Comparison of ENCODE assay signal across 9 cellular contexts in the genomic region with DNA sequence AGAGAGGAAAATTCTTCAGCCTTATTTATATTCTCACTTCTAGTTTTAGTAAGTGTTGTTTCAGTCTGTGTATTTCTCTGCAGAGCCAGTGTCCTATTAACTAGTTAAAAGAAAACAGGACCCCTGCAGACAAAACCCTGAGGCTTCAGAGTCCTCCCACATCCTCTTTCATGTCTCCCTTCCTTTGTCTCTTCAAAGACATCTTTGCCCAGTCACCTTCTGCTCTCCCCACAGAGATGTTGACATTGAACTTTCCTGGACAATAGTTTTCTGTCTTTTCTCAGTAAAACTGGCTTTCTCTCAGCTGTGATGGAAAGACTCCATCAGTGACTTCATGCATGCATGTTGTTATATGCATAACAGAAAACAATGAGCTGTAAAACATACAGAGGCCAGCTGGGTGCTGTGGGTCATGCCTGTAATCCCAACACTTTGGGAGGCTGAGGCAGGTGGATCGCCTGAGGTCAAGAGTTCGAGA. TPM values are rescaled to one million over a fixed set of nuclear protein-coding genes. Genes with fewer than 3 reads are reported as not detected.
A peak's percentile ranks its signal among the peaks of the same experiment; 100 is the strongest.
DNase-seq lines count a peak whose midpoint lies in the region; ATAC-seq and TF ChIP-seq lines count a peak whose summit lies in the region.
"Had no signal": no experiment of that assay in that cellular context is flagged by ENCODE, and none has a peak within 500 bp of the region (broad histone marks: within the 10 kb centered on the region; RNA-seq: fewer than 3 reads in every experiment).

No MANE protein-coding gene starts in this region.

- intact Hi-C loops in CD8-positive, alpha-beta T cell (cut with DNase I, micrococcal nuclease): no loop called here
- intact Hi-C loops in stomach (cut with DNase I; ENCODE audit: low total_unique reads): no loop called here

- no peak overlapping the region for H3K4me3 ChIP-seq in CD8-positive, alpha-beta T cell (ENCODE audit: low read depth, low read length)
- no peak overlapping the region for H3K4me3 ChIP-seq in stomach
- H3K4me3 ChIP-seq in CD8-positive, alpha-beta memory T cell (ENCODE audit: low read length): no peak overlapping the region
- H3K4me3 ChIP-seq: MG63 had no signal

- H3K27ac Mint-ChIP-seq in CD8-positive, alpha-beta T cell: peak overlapping the region; percentile 28
- peak overlapping the region; percentile 10 for H3K27ac Mint-ChIP-seq in activated naive CD8-positive, alpha-beta T cell
- H3K27ac Mint-ChIP-seq in CD8-positive, alpha-beta memory T cell: peak overlapping the region in 3 of 8 donors; percentile 13 to 66 (median 46)

- peaks cover 16% of the 10 kb centered on the region for H3K36me3 Mint-ChIP-seq in CD8-positive, alpha-beta T cell
- peaks cover 10% of the 10 kb centered on the region for H3K36me3 Mint-ChIP-seq in activated naive CD8-positive, alpha-beta T cell
- H3K36me3 Mint-ChIP-seq in CD8-positive, alpha-beta memory T cell: peaks cover 2 to 6% (median 3%) of the 10 kb centered on the region in 3 donors

- TF ChIP-seq CTCF in CD8-positive, alpha-beta T cell (IDR thresholded peaks at IDR 0.05): no peak
- no peak for TF ChIP-seq CTCF in stomach (IDR thresholded peaks at IDR 0.05)

- no peak for TF ChIP-seq EP300 in stomach (IDR thresholded peaks at IDR 0.05)

- peaks cover 10% of the 10 kb centered on the region for H3K4me1 ChIP-seq in CD8-positive, alpha-beta T cell (ENCODE audit: insufficient read depth, low read length)
- H3K4me1 ChIP-seq in stomach: peaks cover 0 to 12% (median 0%) of the 10 kb centered on the region in 4 donors
- H3K4me1 ChIP-seq in CD8-positive, alpha-beta memory T cell (ENCODE audit: insufficient read depth, low read length): peaks cover 48% of the 10 kb centered on the region

- no peaks in the 10 kb centered on the region for H3K27me3 ChIP-seq in CD8-positive, alpha-beta T cell (ENCODE audit: insufficient read depth, low read length)
- H3K27me3 ChIP-seq in stomach: no peaks in the 10 kb centered on the region
- H3K27me3 ChIP-seq in CD8-positive, alpha-beta memory T cell (ENCODE audit: insufficient read depth, low read length, poor library complexity, severe bottlenecking): no peaks in the 10 kb centered on the region
- H3K27me3 ChIP-seq: MG63 had no signal

- H3K4me3 Mint-ChIP-seq in CD8-positive, alpha-beta T cell: no peak overlapping the region
- H3K4me3 Mint-ChIP-seq in activated naive CD8-positive, alpha-beta T cell: no peak overlapping the region
- H3K4me3 Mint-ChIP-seq in CD8-positive, alpha-beta memory T cell: no peak overlapping the region

- CTCF ChIA-PET in CD8-positive, alpha-beta T cell (lab: Charles Lee): interaction anchor here (1.3 kb wide), 1 partner anchor 17 kb away, joined by 3 read pairs; no protein-coding TSS in a partner anchor
- CTCF ChIA-PET in CD8-positive, alpha-beta memory T cell (lab: Charles Lee): no interaction called here

- H3K27ac ChIP-seq in CD8-positive, alpha-beta T cell (ENCODE audit: low read depth, low read length): no peak overlapping the region
- H3K27ac ChIP-seq in stomach: no peak overlapping the region
- no peak overlapping the region for H3K27ac ChIP-seq in CD8-positive, alpha-beta memory T cell (ENCODE audit: low read depth, low read length)

- H3K36me3 ChIP-seq in CD8-positive, alpha-beta T cell (ENCODE audit: insufficient read depth, low read length): no peaks in the 10 kb centered on the region
- peaks cover 0 to 38% (median 17%) of the 10 kb centered on the region in 4 donors for H3K36me3 ChIP-seq in stomach
- no peaks in the 10 kb centered on the region for H3K36me3 ChIP-seq in CD8-positive, alpha-beta memory T cell (ENCODE audit: insufficient read depth, low read length)

- ATAC-seq in CD8-positive, alpha-beta T cell: no peak
- ATAC-seq in GM19328 (IDR thresholded peaks at IDR 0.05; ENCODE audit: unreplicated experiment) (peak; percentile 81), HG03039 (IDR thresholded peaks at IDR 0.05; ENCODE audit: unreplicated experiment) (peak; percentile 86)

- H3K27me3 Mint-ChIP-seq in CD8-positive, alpha-beta T cell (ENCODE audit: low read depth): no peaks in the 10 kb centered on the region
- H3K27me3 Mint-ChIP-seq in activated naive CD8-positive, alpha-beta T cell: no peaks in the 10 kb centered on the region
- no peaks in the 10 kb centered on the region for H3K27me3 Mint-ChIP-seq in CD8-positive, alpha-beta memory T cell

- no peak for DNase-seq in CD8-positive, alpha-beta T cell
- no peak for DNase-seq in stomach
- no peak for DNase-seq in NCI-H510A treated with DMSO at 0.1 percent for 48 hours (lab: John Stamatoyannopoulos, UW)
- no peak for DNase-seq in NCI-H82 treated with DMSO at 0.1 percent for 48 hours (lab: John Stamatoyannopoulos, UW; ENCODE audit: unreplicated experiment)
- DNase-seq in CD8-positive, alpha-beta memory T cell: no peak
- DNase-seq: MG63 had no signal

- H3K4me1 Mint-ChIP-seq in CD8-positive, alpha-beta T cell (ENCODE audit: low read depth): peaks cover 45% of the 10 kb centered on the region
- H3K4me1 Mint-ChIP-seq in activated naive CD8-positive, alpha-beta T cell (ENCODE audit: low read depth): peaks cover 48% of the 10 kb centered on the region
- peaks cover 32 to 49% (median 41%) of the 10 kb centered on the region in 3 donors for H3K4me1 Mint-ChIP-seq in CD8-positive, alpha-beta memory T cell

- WGBS in stomach, 5 donors: 86 to 100% (median 95%) methylated on average over 2 of the region's 2 CpGs

- no peaks in the 10 kb centered on the region for H3K9me3 Mint-ChIP-seq in CD8-positive, alpha-beta T cell
- H3K9me3 Mint-ChIP-seq in activated naive CD8-positive, alpha-beta T cell (ENCODE audit: low read depth): peaks cover 8% of the 10 kb centered on the region
- peaks cover 0 to 3% (median 0%) of the 10 kb centered on the region in 5 donors for H3K9me3 Mint-ChIP-seq in CD8-positive, alpha-beta memory T cell

- TF ChIP-seq POLR2A in stomach (IDR thresholded peaks at IDR 0.05): no peak

- POLR2A ChIA-PET in CD8-positive, alpha-beta T cell (lab: Charles Lee): no interaction called here
- POLR2A ChIA-PET in CD8-positive, alpha-beta memory T cell (lab: Charles Lee): no interaction called here

- no peaks in the 10 kb centered on the region for H3K9me3 ChIP-seq in CD8-positive, alpha-beta T cell (ENCODE audit: low read length)
- no peaks in the 10 kb centered on the region for H3K9me3 ChIP-seq in stomach
- H3K9me3 ChIP-seq in CD8-positive, alpha-beta memory T cell (ENCODE audit: low read length): no peaks in the 10 kb centered on the region
- H3K9me3 ChIP-seq: MG63 had no signal

RNA-seq across cellular contexts. Expression of a gene that starts 20.2 kb away (rescaled TPM):
- total RNA-seq in CD8-positive, alpha-beta T cell: 10 to 100 TPM in 1 of 2 experiments, 1 to 10 TPM in 1; 8.2 to 10.4 TPM
- total RNA-seq in stomach: 10 to 100 TPM; 18.8 to 69.6 (median 47.5) TPM
- 10 to 100 TPM in 1 of 3 donors, 1 to 10 TPM in 2; 5.7 to 12.8 (median 6.5) TPM for polyA plus RNA-seq in stomach
- 10 to 100 TPM in 1 of 2 experiments, 1 to 10 TPM in 1; 8.4 to 10.4 TPM for total RNA-seq in CD8-positive, alpha-beta memory T cell
- polyA plus RNA-seq in CD8-positive, alpha-beta memory T cell: 7.0 TPM
